Comparison of ENCODE assay signal across 15 cellular contexts in the genomic region with DNA sequence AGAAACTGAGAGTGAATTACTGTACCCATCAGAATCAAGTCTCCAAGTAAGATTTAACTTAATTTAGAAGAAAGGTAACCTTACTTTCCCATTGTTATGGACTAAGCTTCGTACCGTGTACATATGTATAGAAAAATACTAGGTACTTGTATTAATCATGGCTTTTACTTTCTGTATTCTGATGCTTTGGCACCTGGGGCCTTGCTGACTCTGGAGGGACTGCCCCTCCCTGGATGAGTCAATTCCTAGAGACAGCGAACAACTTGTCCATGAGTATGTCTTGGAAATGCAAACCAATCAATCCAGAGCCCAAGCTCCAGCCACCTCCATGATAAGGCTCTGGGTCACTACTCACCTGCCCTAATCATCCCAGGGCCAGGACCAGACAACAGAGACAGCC. TPM values are rescaled to one million over a fixed set of nuclear protein-coding genes. Genes with fewer than 3 reads are reported as not detected.
DNase-seq lines count a peak whose midpoint lies in the region; ATAC-seq and TF ChIP-seq lines count a peak whose summit lies in the region.
"Had no signal": no experiment of that assay in that cellular context is flagged by ENCODE, and none has a peak within 500 bp of the region (broad histone marks: within the 10 kb centered on the region; RNA-seq: fewer than 3 reads in every experiment).

No MANE protein-coding gene starts in this region.

- no peak for TF ChIP-seq CTCF in RWPE2 (IDR thresholded peaks at IDR 0.05; ENCODE audit: poor library complexity, severe bottlenecking)

- H3K4me1 ChIP-seq in RWPE2 (ENCODE audit: insufficient read depth, poor library complexity, severe bottlenecking): peaks cover 31% of the 10 kb centered on the region

- ATAC-seq in GM19035 (IDR thresholded peaks at IDR 0.05; ENCODE audit: unreplicated experiment) (peak; percentile 46), RWPE2 (ENCODE audit: low read depth) (peak; percentile 63)

- H3K9me3 ChIP-seq in RWPE2 (ENCODE audit: severe bottlenecking): no peaks in the 10 kb centered on the region

- no peaks in the 10 kb centered on the region for H3K36me3 ChIP-seq in RWPE2 (ENCODE audit: low read depth)
- H3K36me3 ChIP-seq: neural progenitor cell had no signal

- H3K4me3 ChIP-seq in RWPE2 (ENCODE audit: severe bottlenecking): no peak overlapping the region
- H3K4me3 ChIP-seq: neural progenitor cell, PC-9 had no signal

- DNase-seq in A172 (ENCODE audit: low spot score) (peak; percentile 36), RWPE2 (ENCODE audit: low spot score) (no peak), kidney tubule cell (ENCODE audit: low spot score) (peak; percentile 41), OCI-M1 (lab: John Stamatoyannopoulos, UW) (no peak), kidney glomerular epithelial cell (lab: John Stamatoyannopoulos, UW) (no peak), NCI-H2107 (lab: John Stamatoyannopoulos, UW) (no peak), NCI-H187 treated with DMSO at 0.1 percent for 48 hours (lab: John Stamatoyannopoulos, UW) (no peak)
- DNase-seq: activated CD8-positive, alpha-beta memory T cell treated with anti-CD3 and anti-CD28 coated beads, Interleukin-2, amount 50 U/mL, for 4 hours; AML-193; H7; NCI-H1092; retina had no signal

- H3K27me3 ChIP-seq in RWPE2 (ENCODE audit: insufficient read depth, poor library complexity, severe bottlenecking): no peaks in the 10 kb centered on the region

- H3K27ac ChIP-seq in RWPE2 (ENCODE audit: poor library complexity, severe bottlenecking): peak overlapping the region; percentile 4
- H3K27ac ChIP-seq: neural progenitor cell, PC-9 had no signal

RNA-seq across cellular contexts. Expression of gene DGKG, which starts 50.0 kb away (rescaled TPM):
- 10.1 and 12.0 TPM in 2 replicates for total RNA-seq in A172 (2014; rRNA removed; shearing (Covaris generic))

Comparison
In these comparisons a context has a peak if more than half of its experiments do, and no peak if none do; other contexts are left out.
1. DNase-seq: peak in A172 (single experiment) and kidney tubule cell (single experiment); none in RWPE2 (single experiment), OCI-M1 (single experiment), kidney glomerular epithelial cell (single experiment), NCI-H2107 (single experiment) and NCI-H187 treated with DMSO at 0.1 percent for 48 hours (single experiment).